ENCODE assay signal across 9 cellular contexts in genomic region chr6:150528648-150529285, GRCh38.
DNase-seq lines count a peak whose midpoint lies in the region; ATAC-seq and TF ChIP-seq lines count a peak whose summit lies in the region.
"Had no signal": no experiment of that assay in that cellular context is flagged by ENCODE, and none has a peak within 500 bp of the region (broad histone marks: within the 10 kb centered on the region; RNA-seq: fewer than 3 reads in every experiment).

No MANE protein-coding gene starts in this region.

- no peaks in the 10 kb centered on the region for H3K27me3 ChIP-seq in mammary epithelial cell (ENCODE audit: insufficient read depth, low read length)

- DNase-seq in NCI-H510A treated with DMSO at 0.1 percent for 48 hours (lab: John Stamatoyannopoulos, UW) (peak; percentile 20), NCI-H510A (lab: John Stamatoyannopoulos, UW) (no peak), mammary epithelial cell (peak; percentile 22), left colon (peak; percentile 38 to 61), ureter (ENCODE audit: low spot score) (peak; percentile 57), RWPE1 (ENCODE audit: low spot score) (no peak), NCI-H187 (lab: John Stamatoyannopoulos, UW) (no peak)
- DNase-seq in activated CD4-positive, alpha-beta T cell treated with anti-CD3 and anti-CD28 coated beads, Interleukin-2, amount 10 ng/mL, durations not matched to agents 7 days and 5 days: no peak

- no peak overlapping the region for H2AFZ ChIP-seq in mammary epithelial cell (ENCODE audit: low read depth, low read length)

- CTCF ChIA-PET in mammary epithelial cell (lab: Charles Lee; ENCODE audit: low non-redundant PET): no interaction called here
- CTCF ChIA-PET in activated CD4-positive, alpha-beta T cell treated with anti-CD3 and anti-CD28 coated beads, Interleukin-2, amount 10 ng/mL, durations not matched to agents 7 days and 5 days (lab: Charles Lee): interaction anchor here (0.6 kb wide), 1 partner anchor 617 kb away, joined by 3 read pairs; no protein-coding TSS in a partner anchor
- CTCF ChIA-PET in RWPE1 (lab: Yijun Ruan, JAX): no interaction called here

- 82% methylated on average over 11 of the region's 11 CpGs for WGBS in mammary epithelial cell (ENCODE audit: low coverage, missing lambda C conversion rate)

- H3K9me3 ChIP-seq in mammary epithelial cell (replicated peaks; ENCODE audit: insufficient read depth, low read length): no peaks in the 10 kb centered on the region
- H3K9me3 ChIP-seq: A549 had no signal

- H3K4me3 Mint-ChIP-seq in activated CD4-positive, alpha-beta T cell treated with anti-CD3 and anti-CD28 coated beads, Interleukin-2, amount 10 ng/mL, durations not matched to agents 7 days and 5 days: no peak overlapping the region

- H3K27ac ChIP-seq in mammary epithelial cell (ENCODE audit: insufficient read depth, low read depth, low read length) (no peak overlapping the region), RWPE1 (no peak overlapping the region)
- H3K27ac ChIP-seq: A549 had no signal

- no peaks in the 10 kb centered on the region for H4K20me1 ChIP-seq in mammary epithelial cell (ENCODE audit: insufficient read depth, low read length)

- no peaks in the 10 kb centered on the region for H3K4me1 ChIP-seq in mammary epithelial cell (ENCODE audit: insufficient read depth, low read length)
- H3K4me1 ChIP-seq: A549 had no signal

- no peaks in the 10 kb centered on the region for H3K9me3 Mint-ChIP-seq in activated CD4-positive, alpha-beta T cell treated with anti-CD3 and anti-CD28 coated beads, Interleukin-2, amount 10 ng/mL, durations not matched to agents 7 days and 5 days

- H3K4me3 ChIP-seq in mammary epithelial cell (replicated peaks in 1 of 3; ENCODE audit: insufficient read depth in 1 of 3, low read depth in 2 of 3, low read length in 3 of 3): no peak overlapping the region
- H3K4me3 ChIP-seq: A549 had no signal

- peaks cover 13% of the 10 kb centered on the region for H3K27me3 Mint-ChIP-seq in activated CD4-positive, alpha-beta T cell treated with anti-CD3 and anti-CD28 coated beads, Interleukin-2, amount 10 ng/mL, durations not matched to agents 7 days and 5 days

- no peaks in the 10 kb centered on the region for H3K36me3 ChIP-seq in mammary epithelial cell (ENCODE audit: insufficient read depth, low read length)

- in situ Hi-C loops in mammary epithelial cell (cut with MboI; ENCODE audit: low sequenced_read_pairs in 2 of 2): no loop called here

- no peak overlapping the region for H3K27ac Mint-ChIP-seq in activated CD4-positive, alpha-beta T cell treated with anti-CD3 and anti-CD28 coated beads, Interleukin-2, amount 10 ng/mL, durations not matched to agents 7 days and 5 days

- dilution Hi-C loops in mammary epithelial cell (cut with HindIII; ENCODE audit: low sequenced_read_pairs): no loop called here

- no peak overlapping the region for H3K4me2 ChIP-seq in mammary epithelial cell (ENCODE audit: insufficient read depth, low read depth, low read length)
- H3K4me2 ChIP-seq: A549 had no signal

- no peaks in the 10 kb centered on the region for H3K4me1 Mint-ChIP-seq in activated CD4-positive, alpha-beta T cell treated with anti-CD3 and anti-CD28 coated beads, Interleukin-2, amount 10 ng/mL, durations not matched to agents 7 days and 5 days

- BruUV-seq in mammary epithelial cell (replicated peaks; lab: Mats Ljungman, UMichigan): no TSS peak

- intact Hi-C loops in mammary epithelial cell (cut with micrococcal nuclease): no loop called here
- intact Hi-C loops in left colon (cut with DNase I, micrococcal nuclease): no loop called here

- H3K79me2 ChIP-seq in mammary epithelial cell (ENCODE audit: insufficient read depth, low read length): no peaks in the 10 kb centered on the region

- H3K36me3 Mint-ChIP-seq in activated CD4-positive, alpha-beta T cell treated with anti-CD3 and anti-CD28 coated beads, Interleukin-2, amount 10 ng/mL, durations not matched to agents 7 days and 5 days (ENCODE audit: low read depth): no peaks in the 10 kb centered on the region

- no peak for ATAC-seq in left colon
- ATAC-seq: A549 had no signal

- no peak overlapping the region for H3K9ac ChIP-seq in mammary epithelial cell (ENCODE audit: insufficient read depth, low read length)

- POLR2A ChIA-PET in activated CD4-positive, alpha-beta T cell treated with anti-CD3 and anti-CD28 coated beads, Interleukin-2, amount 10 ng/mL, durations not matched to agents 7 days and 5 days (lab: Charles Lee): no interaction called here
- POLR2A ChIA-PET in RWPE1 (lab: Yijun Ruan, JAX; ENCODE audit: low non-redundant PET): no interaction called here

- TF ChIP-seq CTCF in mammary epithelial cell (conservative IDR thresholded peaks at IDR 0.05 in 1 of 2, IDR thresholded peaks at IDR 0.05 in 1 of 2; ENCODE audit: extremely low read depth in 1 of 2, insufficient read depth in 1 of 2, low read depth in 1 of 2, low read length in 2 of 2): no peak
- TF ChIP-seq CTCF in RWPE1 (conservative IDR thresholded peaks at IDR 0.05; ENCODE audit: low read depth): no peak

Comparison
In these comparisons a context has a peak if more than half of its experiments do, and no peak if none do; other contexts are left out.
1. DNase-seq: peak in NCI-H510A treated with DMSO at 0.1 percent for 48 hours (single experiment), mammary epithelial cell (single experiment), left colon (2 of 2) and ureter (single experiment); none in NCI-H510A (single experiment), activated CD4-positive, alpha-beta T cell treated with anti-CD3 and anti-CD28 coated beads, Interleukin-2, amount 10 ng/mL, durations not matched to agents 7 days and 5 days (single experiment), RWPE1 (single experiment) and NCI-H187 (0 of 2).